9 cellular contexts compared by ENCODE assay signal in the genomic region with DNA sequence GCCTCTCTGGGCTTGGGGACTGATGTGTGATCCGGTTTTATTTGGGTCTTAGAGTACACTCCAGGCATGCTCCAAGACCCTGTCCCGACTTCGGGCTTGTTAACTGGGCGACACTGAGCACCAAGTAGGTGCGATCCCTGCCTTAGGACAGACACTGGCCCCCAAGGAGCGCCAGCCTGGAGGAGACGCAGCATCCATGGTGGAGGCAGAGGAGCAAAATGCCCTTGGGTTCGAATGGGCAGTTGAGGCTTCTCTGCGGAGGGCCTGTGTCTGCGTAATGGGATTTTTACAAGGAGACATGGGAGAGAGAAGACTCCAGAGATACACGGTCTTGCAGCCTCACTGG. TPM values are rescaled to one million over a fixed set of nuclear protein-coding genes. Genes with fewer than 3 reads are reported as not detected.
DNase-seq lines count a peak whose midpoint lies in the region; ATAC-seq, FAIRE-seq and TF ChIP-seq lines count a peak whose summit lies in the region.
"Had no signal": no experiment of that assay in that cellular context is flagged by ENCODE, and none has a peak within 500 bp of the region (broad histone marks: within the 10 kb centered on the region; RNA-seq: fewer than 3 reads in every experiment).

No MANE protein-coding gene starts in this region.

- peaks cover 8 to 26% (median 22%) of the 10 kb centered on the region in 11 experiments for H3K36me3 ChIP-seq in BLaER1 treated with 17β-estradiol and CSF1 and Interleukin-3, amounts not matched to agents 10 nM and 100 nM
- H3K36me3 ChIP-seq in NT2/D1 (ENCODE audit: insufficient read depth, insufficient read length, low read length), result peaks cover 18% of the 10 kb centered on the region
- H3K36me3 ChIP-seq in H1 (ENCODE audit: control insufficient read depth in 2 of 4, insufficient read depth in 4 of 4, low read length in 3 of 4), result peaks cover 2 to 11% (median 3%) of the 10 kb centered on the region in 4 experiments; a peak in 4 of 8 replicates
- peaks cover 15% of the 10 kb centered on the region for H3K36me3 ChIP-seq in neuron (ENCODE audit: insufficient read depth, low read length)

- no peak overlapping the region for H3K14ac ChIP-seq in H1 (ENCODE audit: insufficient read length)

- H3K4ac ChIP-seq in H1 (replicated peaks; ENCODE audit: insufficient read length, low read depth, low read length), result peak overlapping the region; percentile 54

- peak overlapping the region; percentile 83 for H2BK15ac ChIP-seq in H1 (ENCODE audit: low read length)

- POLR2A ChIA-PET in H1 (lab: Charles Lee; ENCODE audit: partially characterized antibody), result interaction anchor here (1.2 to 4.5 kb wide), 3 partner anchors 12 to 35 kb away, joined by 3 to 39 read pairs (median 34); no protein-coding TSS in a partner anchor

- WGBS in H1 (ENCODE audit: extremely low coverage in 1 of 2, insufficient coverage in 1 of 2, insufficient read length in 1 of 2, insufficient replicate concordance in 2 of 2, low coverage in 1 of 2, low lambda C conversion rate in 2 of 2, missing lambda C conversion rate in 1 of 2), 2 experiments, result 84% methylated on average over 11 of the region's 11 CpGs; no CpG with 5 or more reads in 1 of the 2 experiments

- peak overlapping the region; percentile 76; the same call in 1 of the 2 replicates for H2BK20ac ChIP-seq in H1 (ENCODE audit: low read length)

- H2AFZ ChIP-seq in H1 (ENCODE audit: low read length) (peak overlapping the region; percentile 72), neuron (ENCODE audit: low read depth, low read length) (peak overlapping the region; percentile 79)

- H3K4me2 ChIP-seq in BLaER1 treated with 17β-estradiol and CSF1 and Interleukin-3, amounts not matched to agents 10 nM and 100 nM, result peak overlapping the region; percentile 86 to 98 (median 92)
- H3K4me2 ChIP-seq in H1 (ENCODE audit: insufficient read depth in 1 of 2, low read depth in 2 of 2, low read length in 2 of 2), result peak overlapping the region; percentile 83 to 93

- peak overlapping the region; percentile 87 for H2AK5ac ChIP-seq in H1 (ENCODE audit: low read depth, low read length)

- TF ChIP-seq EP300 in H1 (IDR thresholded peaks at IDR 0.05; ENCODE audit: borderline replicate concordance in 1 of 2, low read depth in 2 of 2, low read length in 2 of 2), result no peak

- H2BK12ac ChIP-seq in H1 (ENCODE audit: low read depth, low read length), result peak overlapping the region; percentile 99

- CTCF ChIA-PET in H1 (lab: Charles Lee; ENCODE audit: partially characterized antibody), result interaction anchor here (1.0 to 1.2 kb wide), 2 partner anchors 10 to 178 kb away, joined by 3 to 4 read pairs; no protein-coding TSS in a partner anchor

- no peaks in the 10 kb centered on the region for H3K27me3 ChIP-seq in BLaER1 treated with 17β-estradiol and CSF1 and Interleukin-3, amounts not matched to agents 10 nM and 100 nM
- no peaks in the 10 kb centered on the region for H3K27me3 ChIP-seq in NT2/D1 (ENCODE audit: insufficient read depth, insufficient read length)
- H3K27me3 ChIP-seq in H1 (replicated peaks in 1 of 4; ENCODE audit: control insufficient read depth in 3 of 4, extremely low read depth in 1 of 4, insufficient read depth in 3 of 4, low read length in 3 of 4), result no peaks in the 10 kb centered on the region
- H3K27me3 ChIP-seq in neuron (ENCODE audit: insufficient read depth, low read length), result no peaks in the 10 kb centered on the region

- peak overlapping the region; percentile 96 for H2BK5ac ChIP-seq in H1 (ENCODE audit: low read depth, low read length)

- peak overlapping the region in 4 of 11 experiments; percentile 98 to 100 (median 99); a peak in 4 of 22 replicates for H3K9ac ChIP-seq in BLaER1 treated with 17β-estradiol and CSF1 and Interleukin-3, amounts not matched to agents 10 nM and 100 nM
- H3K9ac ChIP-seq in NT2/D1 (ENCODE audit: insufficient read length, low read depth), result no peak overlapping the region
- peak overlapping the region in 1 of 4 experiments; percentile 47; a peak in 2 of 7 replicates for H3K9ac ChIP-seq in H1 (replicated peaks in 1 of 4; ENCODE audit: extremely low read depth in 1 of 4, low read depth in 3 of 4, low read length in 3 of 4)

- no peak for TF ChIP-seq POLR2A in H1 (IDR thresholded peaks at IDR 0.05; ENCODE audit: control extremely low read depth in 1 of 2, low read depth in 2 of 2, low read length in 2 of 2)

- H3K23me2 ChIP-seq in H1 (ENCODE audit: low read depth, low read length), result peaks cover 2% of the 10 kb centered on the region

- H3K4me1 ChIP-seq in BLaER1 treated with 17β-estradiol and CSF1 and Interleukin-3, amounts not matched to agents 10 nM and 100 nM, result peaks cover 41 to 53% (median 50%) of the 10 kb centered on the region in 10 experiments
- peaks cover 18% of the 10 kb centered on the region for H3K4me1 ChIP-seq in NT2/D1 (ENCODE audit: insufficient read depth, insufficient read length)
- H3K4me1 ChIP-seq in H1 (replicated peaks in 1 of 4; ENCODE audit: control insufficient read depth in 3 of 4, insufficient read depth in 4 of 4, low read length in 3 of 4), result peaks cover 18 to 63% (median 30%) of the 10 kb centered on the region in 4 experiments
- H3K4me1 ChIP-seq in neuron (ENCODE audit: insufficient read depth, low read length), result peaks cover 24% of the 10 kb centered on the region

- H3K79me2 ChIP-seq in H1 (ENCODE audit: control insufficient read depth in 1 of 2, insufficient read depth in 2 of 2, low read length in 2 of 2), result peaks cover 11 to 39% of the 10 kb centered on the region in 2 experiments

- no peak for TF ChIP-seq RAD21 in H1 (IDR thresholded peaks at IDR 0.05 in 1 of 2, conservative IDR thresholded peaks at IDR 0.05 in 1 of 2; ENCODE audit: low read depth in 2 of 2, low read length in 2 of 2)

- H4K8ac ChIP-seq in H1 (ENCODE audit: extremely low read depth, insufficient read depth, low read length), result peak overlapping the region; percentile 81; the same call in 1 of the 2 replicates

- H4K5ac ChIP-seq in H1 (ENCODE audit: insufficient read length, low read depth, low read length), result peak overlapping the region; percentile 49

- peak overlapping the region in 10 of 11 experiments; percentile 96 to 100 (median 99); a peak in 18 of 22 replicates for H3K27ac ChIP-seq in BLaER1 treated with 17β-estradiol and CSF1 and Interleukin-3, amounts not matched to agents 10 nM and 100 nM
- peak overlapping the region; percentile 25 for H3K27ac ChIP-seq in H1 (ENCODE audit: low read depth, low read length)

- no peak overlapping the region for H3K23ac ChIP-seq in H1 (ENCODE audit: insufficient read length)

- H3K56ac ChIP-seq in H1 (replicated peaks; ENCODE audit: insufficient read length, low read depth, low read length), result no peak overlapping the region

- peaks cover 7% of the 10 kb centered on the region for H3K79me1 ChIP-seq in H1 (ENCODE audit: low read depth, low read length)

- TF ChIP-seq CTCF in H1 (IDR thresholded peaks at IDR 0.05; ENCODE audit: control extremely low read depth in 1 of 3, insufficient read depth in 1 of 3, low read depth in 1 of 3, low read length in 3 of 3), result no peak

- peak overlapping the region; percentile 81 for H2BK120ac ChIP-seq in H1 (replicated peaks; ENCODE audit: low read depth, low read length)

- H4K20me1 ChIP-seq in BLaER1 treated with 17β-estradiol and CSF1 and Interleukin-3, amounts not matched to agents 10 nM and 100 nM, result peaks cover 33 to 48% (median 33%) of the 10 kb centered on the region in 11 experiments; a peak in 21 of 22 replicates
- peaks cover 0 to 2% of the 10 kb centered on the region in 2 experiments for H4K20me1 ChIP-seq in H1 (replicated peaks in 1 of 2; ENCODE audit: control insufficient read depth in 1 of 2, insufficient read depth in 2 of 2, low read length in 2 of 2)

- DNase-seq in NT2/D1 (ENCODE audit: low read depth, low spot score) (no peak), H1 (ENCODE audit: low read depth in 1 of 2, low spot score in 2 of 2) (no peak), NCI-H2081 treated with DMSO at 0.1 percent for 48 hours (lab: John Stamatoyannopoulos, UW) (no peak), NCI-H2171 (lab: John Stamatoyannopoulos, UW) (no peak), 8988T (no peak)

- no peak for FAIRE-seq in H1 (lab: Jason Lieb, UNC)

- H3K9me3 ChIP-seq in BLaER1 treated with 17β-estradiol and CSF1 and Interleukin-3, amounts not matched to agents 10 nM and 100 nM (replicated peaks in 1 of 11), result no peaks in the 10 kb centered on the region
- H3K9me3 ChIP-seq in NT2/D1 (ENCODE audit: insufficient read depth, low read length) (no peaks in the 10 kb centered on the region), H1 (ENCODE audit: insufficient read depth in 2 of 2, low read depth in 1 of 2, low read length in 1 of 2) (no peaks in the 10 kb centered on the region), neuron (ENCODE audit: low read length) (no peaks in the 10 kb centered on the region)

- H4K91ac ChIP-seq in H1 (replicated peaks; ENCODE audit: insufficient read length, low read length), result peak overlapping the region; percentile 31

- peak overlapping the region; percentile 96 for H3K18ac ChIP-seq in H1 (ENCODE audit: extremely low read depth, low read length)

- peak overlapping the region; percentile 70 to 98 (median 90) for H3K4me3 ChIP-seq in BLaER1 treated with 17β-estradiol and CSF1 and Interleukin-3, amounts not matched to agents 10 nM and 100 nM
- H3K4me3 ChIP-seq in NT2/D1 (ENCODE audit: insufficient read length, low read depth) (peak overlapping the region; percentile 9), H1 (ENCODE audit: extremely low read depth in 1 of 4, insufficient read depth in 2 of 4, low read depth in 3 of 4, low read length in 4 of 4) (peak overlapping the region in 3 of 4 experiments; percentile 3 to 94 (median 59); a peak in 4 of 8 replicates), neuron (ENCODE audit: low read length) (peak overlapping the region; percentile 79)

- ATAC-seq in HG03439 (IDR thresholded peaks at IDR 0.05; ENCODE audit: unreplicated experiment), result no peak

RNA-seq across cellular contexts. Expression of gene LEMD2, which starts 0.6 kb away (rescaled TPM):
- total RNA-seq in H1 (2021; fragmentation: NEBNext Ultra II Directional; extraction: Animal tissue kit (Norgen Biotek cat#: 25700)), result 54.1 and 57.3 TPM in 2 replicates
- polyA plus RNA-seq in H1 (2011; rRNA removed), result 32.7 and 54.9 TPM in 2 replicates
- polyA plus RNA-seq in H1 (2011; cell fraction: cytosol; rRNA removed), result 58.9 TPM
- polyA plus RNA-seq in H1 (2011; cell fraction: nucleus; rRNA removed), result 127 TPM
- polyA plus RNA-seq in H1 (2012, experiment 1 of 2), result 58.7 to 71.6 TPM (median 62.9 TPM) in 4 replicates
- 48.3 TPM for polyA plus RNA-seq in H1 (2012, experiment 2 of 2)
- polyA plus RNA-seq in H1 (2013, experiment 1 of 2), result 44.0 TPM
- 48.2 TPM for polyA plus RNA-seq in H1 (2013, experiment 2 of 2)
- 47.6 and 60.5 TPM in 2 replicates for polyA minus RNA-seq in H1 (2011; rRNA and poly(A)+ RNA removed)
- polyA minus RNA-seq in H1 (2011; cell fraction: cytosol; rRNA and poly(A)+ RNA removed), result 36.8 TPM
- polyA minus RNA-seq in H1 (2011; cell fraction: nucleus; rRNA and poly(A)+ RNA removed), result 82.4 TPM

RNA-seq across cellular contexts. Expression of gene MLN, which starts 14.3 kb away (rescaled TPM):
- not detected in 2 replicates for total RNA-seq in H1 (2021; fragmentation: NEBNext Ultra II Directional; extraction: Animal tissue kit (Norgen Biotek cat#: 25700))
- 0.31 TPM in 1 of 2 replicates, not detected in the other for polyA plus RNA-seq in H1 (2011; rRNA removed)
- polyA plus RNA-seq in H1 (2011; cell fraction: cytosol; rRNA removed), result not detected
- polyA plus RNA-seq in H1 (2011; cell fraction: nucleus; rRNA removed), result not detected
- polyA plus RNA-seq in H1 (2012, experiment 1 of 2), result not detected in 4 replicates
- not detected for polyA plus RNA-seq in H1 (2012, experiment 2 of 2)
- not detected for polyA plus RNA-seq in H1 (2013, experiment 1 of 2)
- polyA plus RNA-seq in H1 (2013, experiment 2 of 2), result not detected
- not detected in 2 replicates for polyA minus RNA-seq in H1 (2011; rRNA and poly(A)+ RNA removed)
- not detected for polyA minus RNA-seq in H1 (2011; cell fraction: cytosol; rRNA and poly(A)+ RNA removed)
- polyA minus RNA-seq in H1 (2011; cell fraction: nucleus; rRNA and poly(A)+ RNA removed), result not detected
- total RNA-seq: activated CD8-positive, alpha-beta memory T cell treated with anti-CD3 and anti-CD28 coated beads for 36 hours had no signal

RNA-seq across cellular contexts. Expression of gene IP6K3, which starts 42.8 kb away (rescaled TPM):
- 0.22 and 0.23 TPM in 2 replicates for total RNA-seq in H1 (2021; fragmentation: NEBNext Ultra II Directional; extraction: Animal tissue kit (Norgen Biotek cat#: 25700))
- polyA plus RNA-seq in H1 (2011; rRNA removed), result 0.73 and 0.93 TPM in 2 replicates
- polyA plus RNA-seq in H1 (2011; cell fraction: cytosol; rRNA removed), result 0.72 TPM
- 0.80 TPM for polyA plus RNA-seq in H1 (2011; cell fraction: nucleus; rRNA removed)
- polyA plus RNA-seq in H1 (2012, experiment 1 of 2), result 0.25 to 0.81 TPM (median 0.46 TPM) in 4 replicates
- polyA plus RNA-seq in H1 (2012, experiment 2 of 2), result 0.26 TPM
- 0.14 TPM for polyA plus RNA-seq in H1 (2013, experiment 1 of 2)
- polyA plus RNA-seq in H1 (2013, experiment 2 of 2), result 0.13 TPM
- 0.66 and 0.69 TPM in 2 replicates for polyA minus RNA-seq in H1 (2011; rRNA and poly(A)+ RNA removed)
- polyA minus RNA-seq in H1 (2011; cell fraction: cytosol; rRNA and poly(A)+ RNA removed), result not detected
- polyA minus RNA-seq in H1 (2011; cell fraction: nucleus; rRNA and poly(A)+ RNA removed), result 1.00 TPM
- total RNA-seq: activated CD8-positive, alpha-beta memory T cell treated with anti-CD3 and anti-CD28 coated beads for 36 hours had no signal

Comparison
In these comparisons a context has a peak if more than half of its experiments do, and no peak if none do; other contexts are left out.
1. H3K4me3 ChIP-seq: peak in every context shown above with its lines; median percentile 90 in BLaER1 treated with 17β-estradiol and CSF1 and Interleukin-3, amounts not matched to agents 10 nM and 100 nM; 79 in neuron; 59 in H1; 9 in NT2/D1.